1 cellular context compared by ENCODE assay signal in the genomic region with DNA sequence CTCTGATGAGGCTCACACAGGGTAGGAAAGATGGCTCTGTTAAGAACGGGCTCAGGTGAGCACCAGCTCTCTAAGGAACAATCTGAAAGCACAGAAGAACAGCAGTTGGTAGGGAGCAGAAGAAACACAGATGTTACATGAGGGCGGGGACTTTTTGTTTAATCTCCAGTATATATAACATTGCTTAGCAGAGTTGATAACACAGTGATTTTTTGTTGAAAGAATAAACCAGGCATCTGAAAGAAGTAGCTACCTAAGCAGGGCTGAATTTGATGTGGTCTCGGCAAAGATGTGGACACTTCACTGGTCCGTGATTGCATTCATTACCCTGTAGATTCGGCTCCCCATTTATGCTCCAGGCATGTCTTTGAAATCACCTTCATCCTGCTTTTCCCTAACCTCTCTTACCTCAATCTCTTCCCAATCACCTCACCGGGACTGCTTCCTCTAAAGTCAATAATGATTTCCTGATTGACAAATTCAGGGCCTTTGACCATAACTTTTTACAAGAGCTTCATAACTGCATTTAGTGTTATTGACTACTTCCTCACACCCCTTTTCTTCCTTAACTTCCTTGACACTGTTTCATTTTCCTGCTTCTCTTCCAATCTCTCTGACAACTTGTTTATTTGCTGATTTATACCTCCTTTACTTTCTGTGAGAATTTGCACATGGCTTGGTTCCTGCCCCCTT.
TF ChIP-seq lines count a peak whose summit lies in the region.

No MANE protein-coding gene starts in this region.

TF ChIP-seq in H1, 55 proteins besides CTCF, POLR2A, EP300 and RAD21:
- TF ChIP-seq ZNF274 (IDR thresholded peaks at IDR 0.05; ENCODE audit: borderline replicate concordance, extremely low read depth, low read length) (no peak), SIN3A (conservative IDR thresholded peaks at IDR 0.05 in 1 of 2, IDR thresholded peaks at IDR 0.05 in 1 of 2; ENCODE audit: low read depth in 1 of 2, low read length in 2 of 2) (no peak), ASH2L (IDR thresholded peaks at IDR 0.05; ENCODE audit: low read length) (no peak), YY1 (IDR thresholded peaks at IDR 0.05; ENCODE audit: low read depth, low read length) (no peak), BRCA1 (IDR thresholded peaks at IDR 0.05; ENCODE audit: low read depth, low read length) (no peak), EGR1 (IDR thresholded peaks at IDR 0.05; ENCODE audit: borderline replicate concordance, low read depth, low read length) (no peak), SP4 (IDR thresholded peaks at IDR 0.05; ENCODE audit: low read length) (no peak), GABPA (IDR thresholded peaks at IDR 0.05; ENCODE audit: borderline replicate concordance, insufficient read depth, low read length) (no peak), RXRA (IDR thresholded peaks at IDR 0.05; ENCODE audit: insufficient read depth, low read depth, low read length) (no peak), GTF2F1 (IDR thresholded peaks at IDR 0.05; ENCODE audit: borderline replicate concordance, low read depth, low read length) (no peak), CHD7 (IDR thresholded peaks at IDR 0.05; ENCODE audit: insufficient replicate concordance, low read length) (no peak), HDAC6 (IDR thresholded peaks at IDR 0.05; ENCODE audit: low read depth, low read length) (no peak)
